In genomic region chr2:144459937-144460336, GRCh38 we compare ENCODE assay signal across 10 cellular contexts. TPM values are rescaled to one million over a fixed set of nuclear protein-coding genes. Genes with fewer than 3 reads are reported as not detected.
DNase-seq lines count a peak whose midpoint lies in the region; ATAC-seq and TF ChIP-seq lines count a peak whose summit lies in the region.
"Had no signal": no experiment of that assay in that cellular context is flagged by ENCODE, and none has a peak within 500 bp of the region (broad histone marks: within the 10 kb centered on the region; RNA-seq: fewer than 3 reads in every experiment).

No MANE protein-coding gene starts in this region.

- no peak for TF ChIP-seq CTCF in fibroblast of the aortic adventitia (IDR thresholded peaks at IDR 0.05; ENCODE audit: insufficient read depth, low read length)
- no peak for TF ChIP-seq CTCF in psoas muscle (IDR thresholded peaks at IDR 0.05)

- H3K4me1 ChIP-seq in CD8-positive, alpha-beta memory T cell (ENCODE audit: insufficient read depth, low read length): peaks cover 32% of the 10 kb centered on the region
- H3K4me1 ChIP-seq in psoas muscle: peaks cover 36% of the 10 kb centered on the region

- no peak overlapping the region for H3K4me3 ChIP-seq in CD8-positive, alpha-beta memory T cell (ENCODE audit: low read length)
- H3K4me3 ChIP-seq in fibroblast of the aortic adventitia (ENCODE audit: low read depth, low read length): no peak overlapping the region
- H3K4me3 ChIP-seq in psoas muscle: no peak overlapping the region
- H3K4me3 ChIP-seq: PC-9 had no signal

- intact Hi-C loops in psoas muscle (cut with DNase I) (loop anchor here in 1 of 2 donors (5.0 kb wide), 1 partner anchor 47 kb away; no protein-coding TSS in a partner anchor), head of caudate nucleus (cut with DNase I) (no loop called here)

- DNase-seq in CD8-positive, alpha-beta memory T cell: peak; percentile 14 to 89 (median 54)
- DNase-seq in UCSD-AML1 (lab: John Stamatoyannopoulos, UW; ENCODE audit: unreplicated experiment) (peak; percentile 6), fibroblast of the aortic adventitia (ENCODE audit: low read depth) (peak; percentile 72), psoas muscle (no peak), NCI-H1694 treated with DMSO at 0.1 percent for 48 hours (lab: John Stamatoyannopoulos, UW) (no peak), head of caudate nucleus (no peak), globus pallidus (ENCODE audit: low spot score) (no peak), DMS53 (lab: John Stamatoyannopoulos, UW) (no peak)
- DNase-seq: anterior cingulate cortex, PC-9 had no signal

- POLR2A ChIA-PET in CD8-positive, alpha-beta memory T cell (lab: Charles Lee): interaction anchor here (0.6 to 0.7 kb wide), 2 partner anchors 17 to 30 kb away, joined by 3 to 5 read pairs; no protein-coding TSS in a partner anchor

- H3K27ac ChIP-seq in CD8-positive, alpha-beta memory T cell (ENCODE audit: low read depth, low read length): peak overlapping the region; percentile 87
- peak overlapping the region; percentile 34 for H3K27ac ChIP-seq in psoas muscle
- H3K27ac ChIP-seq: PC-9 had no signal

- peaks cover 0 to 4% of the 10 kb centered on the region in 2 donors for H3K27me3 Mint-ChIP-seq in CD8-positive, alpha-beta memory T cell

- peaks cover 63 to 85% (median 63%) of the 10 kb centered on the region in 3 donors for H3K4me1 Mint-ChIP-seq in CD8-positive, alpha-beta memory T cell

- CTCF ChIA-PET in CD8-positive, alpha-beta memory T cell (lab: Charles Lee): no interaction called here

- ATAC-seq in psoas muscle: no peak

- H3K36me3 ChIP-seq in CD8-positive, alpha-beta memory T cell (ENCODE audit: insufficient read depth, low read length): no peaks in the 10 kb centered on the region
- no peaks in the 10 kb centered on the region for H3K36me3 ChIP-seq in psoas muscle (ENCODE audit: insufficient read depth in 1 of 2, low read depth in 1 of 2)

- H3K9me3 ChIP-seq in CD8-positive, alpha-beta memory T cell (ENCODE audit: low read length): no peaks in the 10 kb centered on the region
- no peaks in the 10 kb centered on the region for H3K9me3 ChIP-seq in psoas muscle

- H3K36me3 Mint-ChIP-seq in CD8-positive, alpha-beta memory T cell: peaks cover 0 to 4% (median 1%) of the 10 kb centered on the region in 3 donors

- no peaks in the 10 kb centered on the region for H3K9me3 Mint-ChIP-seq in CD8-positive, alpha-beta memory T cell

- 57 to 73% (median 59%) methylated on average over 5 of the region's 5 CpGs for WGBS in psoas muscle, 3 donors

- peak overlapping the region; percentile 74 to 96 (median 90) for H3K27ac Mint-ChIP-seq in CD8-positive, alpha-beta memory T cell

- no peaks in the 10 kb centered on the region for H3K27me3 ChIP-seq in CD8-positive, alpha-beta memory T cell (ENCODE audit: insufficient read depth, low read length, poor library complexity, severe bottlenecking)
- no peaks in the 10 kb centered on the region for H3K27me3 ChIP-seq in psoas muscle (ENCODE audit: insufficient read depth in 3 of 3, low read length in 2 of 3)

- peak overlapping the region; percentile 11 to 79 (median 40) for H3K4me3 Mint-ChIP-seq in CD8-positive, alpha-beta memory T cell

RNA-seq across cellular contexts. Expression of gene ZEB2, which starts 60.0 kb away (rescaled TPM):
- 10 to 100 TPM; 32.7 to 35.8 TPM for total RNA-seq in CD8-positive, alpha-beta memory T cell
- polyA plus RNA-seq in CD8-positive, alpha-beta memory T cell: 20.6 TPM
- total RNA-seq in fibroblast of the aortic adventitia (ENCODE audit: low replicate concordance) (104 and 129 TPM in 2 replicates), psoas muscle (10 to 100 TPM; 23.3 to 48.7 (median 37.9) TPM)
- polyA plus RNA-seq in psoas muscle: 10 to 100 TPM; 11.6 to 18.1 (median 11.7) TPM

Comparison
In these comparisons a context has a peak if more than half of its experiments do, and no peak if none do; other contexts are left out.
1. DNase-seq: peak in CD8-positive, alpha-beta memory T cell (5 of 5), UCSD-AML1 (single experiment) and fibroblast of the aortic adventitia (single experiment); none in psoas muscle (0 of 2), NCI-H1694 treated with DMSO at 0.1 percent for 48 hours (single experiment), head of caudate nucleus (0 of 42), globus pallidus (single experiment) and DMS53 (single experiment).